ENCODE assay signal across 17 cellular contexts in the genomic region with DNA sequence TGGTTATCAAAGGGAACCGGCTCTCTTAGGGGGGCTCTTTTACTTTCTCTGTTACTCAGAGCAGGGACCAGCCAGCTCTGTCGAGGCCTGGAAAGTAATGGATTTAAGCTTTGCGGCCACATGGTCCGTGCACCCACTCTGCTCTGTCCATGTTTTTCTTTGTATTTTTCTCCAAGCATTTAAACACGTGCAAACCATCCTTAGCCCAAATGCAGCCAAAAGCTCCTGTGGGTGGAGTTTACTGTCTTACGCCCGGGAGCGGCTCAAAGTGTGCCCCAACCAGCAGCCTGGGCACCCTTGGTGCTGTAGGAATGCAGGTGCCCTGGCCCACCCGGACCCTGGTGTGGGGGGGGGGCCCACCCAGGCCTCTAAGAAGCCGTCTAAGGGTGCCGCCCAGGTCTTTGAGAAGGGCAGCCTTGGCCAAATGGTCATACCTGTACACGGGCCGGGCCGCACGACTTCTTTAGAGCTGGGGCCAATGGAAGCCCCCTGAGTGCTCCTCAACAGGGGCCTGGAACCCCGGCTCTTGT. TPM values are rescaled to one million over a fixed set of nuclear protein-coding genes. Genes with fewer than 3 reads are reported as not detected.
DNase-seq lines count a peak whose midpoint lies in the region; ATAC-seq and TF ChIP-seq lines count a peak whose summit lies in the region.
"Had no signal": no experiment of that assay in that cellular context is flagged by ENCODE, and none has a peak within 500 bp of the region (broad histone marks: within the 10 kb centered on the region; RNA-seq: fewer than 3 reads in every experiment).

No MANE protein-coding gene starts in this region.

- H2AFZ ChIP-seq in fibroblast of lung (ENCODE audit: low read length) = no peak overlapping the region

- no peak for ATAC-seq in Panc1
- ATAC-seq: naive thymus-derived CD8-positive, alpha-beta T cell had no signal

- no TSS peak for BruUV-seq in Panc1 (replicated peaks; lab: Mats Ljungman, UMichigan)

- H3K4me3 ChIP-seq in Panc1 (ENCODE audit: low read depth in 2 of 2, low read length in 2 of 2) (no peak overlapping the region), fibroblast of lung (replicated peaks in 1 of 4; ENCODE audit: control extremely low read depth in 1 of 4, insufficient read depth in 1 of 4, low read depth in 3 of 4, low read length in 4 of 4) (no peak overlapping the region), ovary (no peak overlapping the region), tibial nerve (no peak overlapping the region), lower leg skin (ENCODE audit: low read depth, poor library complexity, severe bottlenecking) (no peak overlapping the region)

- POLR2A ChIA-PET in Panc1 (lab: Charles Lee) = interaction anchor here (0.6 kb wide), 1 partner anchor 13 kb away, joined by 8 read pairs; no protein-coding TSS in a partner anchor

- H4K20me1 ChIP-seq in fibroblast of lung (ENCODE audit: control insufficient read depth, extremely low read depth, insufficient read depth, low read length) = no peaks in the 10 kb centered on the region

- CTCF ChIA-PET in Panc1 (lab: Charles Lee) = no interaction called here

- H3K4me1 ChIP-seq in Panc1 (ENCODE audit: control insufficient read depth, insufficient read depth, low read length) = peaks cover 50% of the 10 kb centered on the region
- peaks cover 37% of the 10 kb centered on the region for H3K4me1 ChIP-seq in fibroblast of lung (ENCODE audit: control insufficient read depth, extremely low read depth, insufficient read depth, low read length)
- peaks cover 6% of the 10 kb centered on the region for H3K4me1 ChIP-seq in ovary (ENCODE audit: insufficient read depth)
- H3K4me1 ChIP-seq in tibial nerve = peaks cover 0 to 57% (median 33%) of the 10 kb centered on the region in 4 donors

- H3K9me3 ChIP-seq in Panc1 (ENCODE audit: control insufficient read depth, insufficient read depth, low read depth, low read length) (no peaks in the 10 kb centered on the region), fibroblast of lung (ENCODE audit: control insufficient read depth, insufficient read depth, low read depth, low read length) (no peaks in the 10 kb centered on the region), ovary (no peaks in the 10 kb centered on the region), tibial nerve (no peaks in the 10 kb centered on the region)

- H3K27ac ChIP-seq in Panc1 (ENCODE audit: low read length) (peak overlapping the region; percentile 90), fibroblast of lung (ENCODE audit: insufficient read depth, low read length) (peak overlapping the region; percentile 81), ovary (no peak overlapping the region), tibial nerve (peak overlapping the region in 3 of 4 donors; percentile 10 to 84 (median 80))
- H3K27ac ChIP-seq: C4-2B had no signal

- no peaks in the 10 kb centered on the region for H3K27me3 ChIP-seq in Panc1 (ENCODE audit: control insufficient read depth, insufficient read depth, low read length)
- H3K27me3 ChIP-seq in fibroblast of lung (ENCODE audit: control insufficient read depth, insufficient read depth, low read length) = no peaks in the 10 kb centered on the region
- no peaks in the 10 kb centered on the region for H3K27me3 ChIP-seq in ovary
- no peaks in the 10 kb centered on the region for H3K27me3 ChIP-seq in tibial nerve

- no peaks in the 10 kb centered on the region for H3K36me3 ChIP-seq in Panc1 (ENCODE audit: control insufficient read depth, insufficient read depth, low read length)
- H3K36me3 ChIP-seq in fibroblast of lung (ENCODE audit: control insufficient read depth, insufficient read depth, low read length) = no peaks in the 10 kb centered on the region
- no peaks in the 10 kb centered on the region for H3K36me3 ChIP-seq in ovary
- H3K36me3 ChIP-seq in tibial nerve = no peaks in the 10 kb centered on the region

- in situ Hi-C loops in Panc1 (cut with HindIII; ENCODE audit: low pct_unique_long_range_greater_than_20kb, low sequenced_read_pairs) = no loop called here

- no peak overlapping the region for H3K4me2 ChIP-seq in fibroblast of lung (ENCODE audit: extremely low read depth, insufficient read depth, low read length)

- TF ChIP-seq CTCF in Panc1 (IDR thresholded peaks at IDR 0.05) = no peak
- TF ChIP-seq CTCF in fibroblast of lung (conservative IDR thresholded peaks at IDR 0.05 in 1 of 2, IDR thresholded peaks at IDR 0.05 in 1 of 2; ENCODE audit: low read depth in 1 of 2, low read length in 2 of 2) = no peak
- TF ChIP-seq CTCF in ovary (IDR thresholded peaks at IDR 0.05) = no peak
- TF ChIP-seq CTCF in tibial nerve (IDR thresholded peaks at IDR 0.05) = no peak
- no peak for TF ChIP-seq CTCF in lower leg skin (IDR thresholded peaks at IDR 0.05)

- DNase-seq in Panc1 (ENCODE audit: low read depth, low spot score) (no peak), fibroblast of lung (ENCODE audit: low read depth in 2 of 2) (no peak), ovary (peak in 3 of 5 donors; percentile 12 to 45 (median 22)), tibial nerve (ENCODE audit: low spot score in 2 of 2) (no peak), MV-4-11 (lab: John Stamatoyannopoulos, UW) (no peak), NAMALWA (ENCODE audit: low spot score) (no peak), lower leg skin (ENCODE audit: low spot score in 2 of 2) (no peak)
- DNase-seq: activated CD4-positive, alpha-beta T cell treated with anti-CD3 and anti-CD28 coated beads, Interleukin-2, amount 50 U/mL, for 4 hours; activated naive CD8-positive, alpha-beta T cell treated with anti-CD3 and anti-CD28 coated beads for 36 hours; activated T-cell treated with anti-CD3 and anti-CD28 coated beads, Interleukin-2, amount 50 U/mL, for 48 hours; DMS153; NCI-H1048; NCI-H2171; NCI-H774; stimulated activated CD4-positive, alpha-beta T cell treated with anti-CD3 and anti-CD28 coated beads, Interleukin-1b, Interleukin-23, amount 100 ng/mL, for 48 hours had no signal

- TF ChIP-seq EP300 in ovary (IDR thresholded peaks at IDR 0.05) = no peak
- no peak for TF ChIP-seq EP300 in tibial nerve (IDR thresholded peaks at IDR 0.05)

- no peak overlapping the region for H3K9ac ChIP-seq in fibroblast of lung (ENCODE audit: insufficient read depth, low read length)

- TF ChIP-seq POLR2A in ovary (IDR thresholded peaks at IDR 0.05) = no peak
- no peak for TF ChIP-seq POLR2A in tibial nerve (IDR thresholded peaks at IDR 0.05)
- TF ChIP-seq POLR2A in lower leg skin (IDR thresholded peaks at IDR 0.05) = no peak

- no peaks in the 10 kb centered on the region for H3K79me2 ChIP-seq in fibroblast of lung (ENCODE audit: control insufficient read depth, insufficient read depth, low read length)

- intact Hi-C loops in Panc1 (cut with micrococcal nuclease; ENCODE audit: unreplicated experiment) = no loop called here
- intact Hi-C loops in ovary (cut with DNase I) = loop anchor here in 1 of 4 donors (2.0 kb wide), 1 partner anchor 46 kb away; no protein-coding TSS in a partner anchor
- intact Hi-C loops in lower leg skin (cut with DNase I; ENCODE audit: low total_unique reads) = no loop called here

- WGBS in ovary, 3 donors = 50 to 65% (median 58%) methylated on average over 16 of the region's 16 CpGs
- WGBS in tibial nerve, 2 donors = 53 to 64% methylated on average over 10 to 11 of the region's 16 CpGs
- WGBS in lower leg skin, 2 donors = 77 to 78% methylated on average over 15 to 16 of the region's 16 CpGs

RNA-seq across cellular contexts. Expression of a gene that starts 29.2 kb away (rescaled TPM):
- total RNA-seq in Panc1 (2021; ENCODE audit: unreplicated experiment) (59.6 TPM), fibroblast of lung (34.2 and 56.0 TPM in 2 replicates), ovary (10 to 100 TPM; 26.2 to 48.2 (median 40.1) TPM), tibial nerve (10 to 100 TPM; 19.5 to 66.3 (median 35.1) TPM), lower leg skin (10 to 100 TPM; 15.0 to 22.1 (median 18.9) TPM)
- 68.4 TPM for polyA plus RNA-seq in Panc1 (2012; ENCODE audit: insufficient read length)
- polyA plus RNA-seq in fibroblast of lung (39.3 and 60.3 TPM in 2 replicates), ovary (10 to 100 TPM; 25.7 to 52.9 TPM)
- polyA plus RNA-seq in fibroblast of lung (2012) = 44.4 and 66.5 TPM in 2 replicates
- 24.8 and 27.4 TPM in 2 replicates for polyA minus RNA-seq in fibroblast of lung (ENCODE audit: low replicate concordance)

Comparison
In these comparisons a context has a peak if more than half of its experiments do, and no peak if none do; other contexts are left out.
1. DNase-seq: peak in ovary (3 of 5); none in Panc1 (single experiment), fibroblast of lung (0 of 2), tibial nerve (0 of 2), MV-4-11 (single experiment), NAMALWA (single experiment) and lower leg skin (0 of 2).
2. H3K27ac ChIP-seq: peak in Panc1 (single experiment), fibroblast of lung (single experiment) and tibial nerve (3 of 4); none in ovary (0 of 2).